In the genomic region with DNA sequence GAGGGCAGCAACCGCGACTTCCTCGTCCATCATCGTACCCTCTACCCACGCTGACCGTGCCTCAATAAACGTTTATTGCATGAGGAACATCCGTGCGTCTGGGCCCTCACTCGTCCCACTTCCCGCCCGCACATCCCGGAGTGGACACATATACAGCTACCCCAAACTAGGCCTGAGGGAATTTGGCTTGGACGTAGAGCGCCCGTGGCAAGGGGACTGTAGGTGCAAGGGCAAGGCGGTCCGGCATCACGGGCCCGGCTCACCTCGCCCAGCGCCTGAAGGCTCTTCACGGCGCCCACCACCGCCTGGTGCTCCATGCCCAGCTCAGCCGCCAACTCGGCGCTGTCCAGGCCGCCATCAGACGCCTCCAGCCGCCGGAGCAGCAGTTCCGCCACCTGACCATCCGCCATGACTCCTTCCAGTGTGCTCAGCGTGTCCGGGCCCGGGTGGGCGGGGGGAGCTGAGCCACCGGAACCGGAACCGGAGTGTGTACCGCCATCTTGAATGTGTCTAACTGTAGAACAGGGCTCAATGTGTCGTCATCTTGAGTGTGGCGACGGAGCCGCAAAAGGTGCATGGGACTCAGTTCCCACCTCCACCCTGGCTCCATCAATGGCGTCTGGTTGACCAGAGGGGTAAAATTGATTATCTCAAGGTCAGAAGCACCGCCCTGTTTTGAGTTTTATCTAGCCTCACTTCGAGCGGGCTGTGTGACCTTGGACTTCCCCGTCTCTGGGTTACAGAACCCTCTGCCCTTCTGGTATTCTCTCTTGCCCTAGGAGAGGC, we compare ENCODE assay signal across 1 cellular context.
A peak's percentile ranks its signal among the peaks of the same experiment; 100 is the strongest.
TF ChIP-seq lines count a peak whose summit lies in the region.

A gene (minus strand): TSS at position 425 of the 786 bp plus-strand sequence. CDS start 15 bp downstream, at position 410.

TF ChIP-seq in K562, 482 proteins besides CTCF, POLR2A, EP300 and RAD21 (continued from another document and continues in another):
- TF ChIP-seq MCM2 (IDR thresholded peaks at IDR 0.05; ENCODE audit: low read depth) (no peak), MCM3 (IDR thresholded peaks at IDR 0.05) (no peak), ZNF551 (CRISPR knock-in tag; IDR thresholded peaks at IDR 0.05) (no peak), ZNF121 (CRISPR knock-in tag; conservative IDR thresholded peaks at IDR 0.05) (no peak), ASH1L (IDR thresholded peaks at IDR 0.05; ENCODE audit: borderline replicate concordance, low read depth, partially characterized antibody) (no peak), ETV6 (IDR thresholded peaks at IDR 0.05; ENCODE audit: borderline replicate concordance in 1 of 2, low read depth in 2 of 2, low read length in 1 of 2) (no peak), ETV6 (CRISPR knock-in tag; IDR thresholded peaks at IDR 0.05; ENCODE audit: borderline replicate concordance) (no peak), CBX8 (IDR thresholded peaks at IDR 0.05; ENCODE audit: borderline replicate concordance, extremely low read depth, low read depth, low read length, poor library complexity, severe bottlenecking) (no peak), PHB2 (IDR thresholded peaks at IDR 0.05; ENCODE audit: low read depth) (no peak), MEIS2 (IDR thresholded peaks at IDR 0.05; ENCODE audit: partially characterized antibody) (no peak), NEUROD1 (IDR thresholded peaks at IDR 0.05; ENCODE audit: borderline replicate concordance, low read depth, low read length, partially characterized antibody) (peak; percentile 30), RBM25 (IDR thresholded peaks at IDR 0.05; ENCODE audit: low read depth, low read length, severe bottlenecking) (no peak), ZNF695 (CRISPR knock-in tag; IDR thresholded peaks at IDR 0.05) (no peak), TSC22D4 (tag; IDR thresholded peaks at IDR 0.05) (no peak), HDAC6 (IDR thresholded peaks at IDR 0.05; ENCODE audit: low read depth, low read length) (no peak), MXI1 (IDR thresholded peaks at IDR 0.05; ENCODE audit: low read depth, low read length) (peak; percentile 87), ZKSCAN3 (CRISPR knock-in tag; IDR thresholded peaks at IDR 0.05) (no peak), NFIC (IDR thresholded peaks at IDR 0.05) (no peak), PHF8 (IDR thresholded peaks at IDR 0.05; ENCODE audit: borderline replicate concordance, low read length) (peak; percentile 98; the same call in 1 of the 2 replicates), MEF2A (IDR thresholded peaks at IDR 0.05; ENCODE audit: control insufficient read depth, low read depth, low read length) (no peak), CHCHD3 (CRISPR knock-in tag; IDR thresholded peaks at IDR 0.05) (no peak), BCL6 (CRISPR knock-in tag; IDR thresholded peaks at IDR 0.05) (no peak), ZNF212 (CRISPR knock-in tag; IDR thresholded peaks at IDR 0.05) (no peak), STAT5A (IDR thresholded peaks at IDR 0.05; ENCODE audit: borderline replicate concordance, low read length) (no peak), ZNF23 (CRISPR knock-in tag; IDR thresholded peaks at IDR 0.05) (no peak), DDX20 (tag; IDR thresholded peaks at IDR 0.05; ENCODE audit: low read depth) (no peak), NR3C1 (CRISPR knock-in tag; IDR thresholded peaks at IDR 0.05) (no peak), MAZ (CRISPR knock-in tag; conservative IDR thresholded peaks at IDR 0.05 in 1 of 2, IDR thresholded peaks at IDR 0.05 in 1 of 2) (peak; percentile 68 to 82; a peak in 3 of 4 replicates), RFX1 (IDR thresholded peaks at IDR 0.05) (no peak), IFI16 (CRISPR knock-in tag; IDR thresholded peaks at IDR 0.05) (no peak), XRCC5 (IDR thresholded peaks at IDR 0.05; ENCODE audit: low read depth, low read length) (no peak), PTRF (tag; IDR thresholded peaks at IDR 0.05) (no peak), ZNF239 (CRISPR knock-in tag; IDR thresholded peaks at IDR 0.05) (no peak), BRF1 (IDR thresholded peaks at IDR 0.05; ENCODE audit: borderline replicate concordance, extremely low read depth, insufficient read length) (no peak), MBD2 (IDR thresholded peaks at IDR 0.05; ENCODE audit: borderline replicate concordance, low read depth) (peak; percentile 70; the same call in 1 of the 2 replicates), ELF2 (CRISPR knock-in tag; IDR thresholded peaks at IDR 0.05) (0 out of 2 replicates have a peak, but pooled peaks have one; percentile 14), ZNF232 (CRISPR knock-in tag; IDR thresholded peaks at IDR 0.05) (0 out of 2 replicates have a peak, but pooled peaks have one; percentile 54), RB1 (IDR thresholded peaks at IDR 0.05; ENCODE audit: low read depth) (peak; percentile 74; the same call in 1 of the 2 replicates), FOXK1 (CRISPR knock-in tag; IDR thresholded peaks at IDR 0.05; ENCODE audit: borderline replicate concordance) (peak; percentile 8; the same call in 1 of the 2 replicates)
- TF ChIP-seq, protein P1, sequence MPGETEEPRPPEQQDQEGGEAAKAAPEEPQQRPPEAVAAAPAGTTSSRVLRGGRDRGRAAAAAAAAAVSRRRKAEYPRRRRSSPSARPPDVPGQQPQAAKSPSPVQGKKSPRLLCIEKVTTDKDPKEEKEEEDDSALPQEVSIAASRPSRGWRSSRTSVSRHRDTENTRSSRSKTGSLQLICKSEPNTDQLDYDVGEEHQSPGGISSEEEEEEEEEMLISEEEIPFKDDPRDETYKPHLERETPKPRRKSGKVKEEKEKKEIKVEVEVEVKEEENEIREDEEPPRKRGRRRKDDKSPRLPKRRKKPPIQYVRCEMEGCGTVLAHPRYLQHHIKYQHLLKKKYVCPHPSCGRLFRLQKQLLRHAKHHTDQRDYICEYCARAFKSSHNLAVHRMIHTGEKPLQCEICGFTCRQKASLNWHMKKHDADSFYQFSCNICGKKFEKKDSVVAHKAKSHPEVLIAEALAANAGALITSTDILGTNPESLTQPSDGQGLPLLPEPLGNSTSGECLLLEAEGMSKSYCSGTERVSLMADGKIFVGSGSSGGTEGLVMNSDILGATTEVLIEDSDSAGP (CRISPR knock-in tag; IDR thresholded peaks at IDR 0.05), result 0 out of 2 replicates have a peak, but pooled peaks have one; percentile 36
- TF ChIP-seq, protein P2, sequence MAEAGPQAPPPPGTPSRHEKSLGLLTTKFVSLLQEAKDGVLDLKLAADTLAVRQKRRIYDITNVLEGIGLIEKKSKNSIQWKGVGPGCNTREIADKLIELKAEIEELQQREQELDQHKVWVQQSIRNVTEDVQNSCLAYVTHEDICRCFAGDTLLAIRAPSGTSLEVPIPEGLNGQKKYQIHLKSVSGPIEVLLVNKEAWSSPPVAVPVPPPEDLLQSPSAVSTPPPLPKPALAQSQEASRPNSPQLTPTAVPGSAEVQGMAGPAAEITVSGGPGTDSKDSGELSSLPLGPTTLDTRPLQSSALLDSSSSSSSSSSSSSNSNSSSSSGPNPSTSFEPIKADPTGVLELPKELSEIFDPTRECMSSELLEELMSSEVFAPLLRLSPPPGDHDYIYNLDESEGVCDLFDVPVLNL (CRISPR knock-in tag; IDR thresholded peaks at IDR 0.05; ENCODE audit: low read depth), result peak; percentile 22; the same call in 1 of the 2 replicates
- TF ChIP-seq, protein P3, sequence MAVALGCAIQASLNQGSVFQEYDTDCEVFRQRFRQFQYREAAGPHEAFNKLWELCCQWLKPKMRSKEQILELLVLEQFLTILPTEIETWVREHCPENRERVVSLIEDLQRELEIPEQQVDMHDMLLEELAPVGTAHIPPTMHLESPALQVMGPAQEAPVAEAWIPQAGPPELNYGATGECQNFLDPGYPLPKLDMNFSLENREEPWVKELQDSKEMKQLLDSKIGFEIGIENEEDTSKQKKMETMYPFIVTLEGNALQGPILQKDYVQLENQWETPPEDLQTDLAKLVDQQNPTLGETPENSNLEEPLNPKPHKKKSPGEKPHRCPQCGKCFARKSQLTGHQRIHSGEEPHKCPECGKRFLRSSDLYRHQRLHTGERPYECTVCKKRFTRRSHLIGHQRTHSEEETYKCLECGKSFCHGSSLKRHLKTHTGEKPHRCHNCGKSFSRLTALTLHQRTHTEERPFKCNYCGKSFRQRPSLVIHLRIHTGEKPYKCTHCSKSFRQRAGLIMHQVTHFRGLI (CRISPR knock-in tag; IDR thresholded peaks at IDR 0.05), result no peak
- TF ChIP-seq, protein P4, sequence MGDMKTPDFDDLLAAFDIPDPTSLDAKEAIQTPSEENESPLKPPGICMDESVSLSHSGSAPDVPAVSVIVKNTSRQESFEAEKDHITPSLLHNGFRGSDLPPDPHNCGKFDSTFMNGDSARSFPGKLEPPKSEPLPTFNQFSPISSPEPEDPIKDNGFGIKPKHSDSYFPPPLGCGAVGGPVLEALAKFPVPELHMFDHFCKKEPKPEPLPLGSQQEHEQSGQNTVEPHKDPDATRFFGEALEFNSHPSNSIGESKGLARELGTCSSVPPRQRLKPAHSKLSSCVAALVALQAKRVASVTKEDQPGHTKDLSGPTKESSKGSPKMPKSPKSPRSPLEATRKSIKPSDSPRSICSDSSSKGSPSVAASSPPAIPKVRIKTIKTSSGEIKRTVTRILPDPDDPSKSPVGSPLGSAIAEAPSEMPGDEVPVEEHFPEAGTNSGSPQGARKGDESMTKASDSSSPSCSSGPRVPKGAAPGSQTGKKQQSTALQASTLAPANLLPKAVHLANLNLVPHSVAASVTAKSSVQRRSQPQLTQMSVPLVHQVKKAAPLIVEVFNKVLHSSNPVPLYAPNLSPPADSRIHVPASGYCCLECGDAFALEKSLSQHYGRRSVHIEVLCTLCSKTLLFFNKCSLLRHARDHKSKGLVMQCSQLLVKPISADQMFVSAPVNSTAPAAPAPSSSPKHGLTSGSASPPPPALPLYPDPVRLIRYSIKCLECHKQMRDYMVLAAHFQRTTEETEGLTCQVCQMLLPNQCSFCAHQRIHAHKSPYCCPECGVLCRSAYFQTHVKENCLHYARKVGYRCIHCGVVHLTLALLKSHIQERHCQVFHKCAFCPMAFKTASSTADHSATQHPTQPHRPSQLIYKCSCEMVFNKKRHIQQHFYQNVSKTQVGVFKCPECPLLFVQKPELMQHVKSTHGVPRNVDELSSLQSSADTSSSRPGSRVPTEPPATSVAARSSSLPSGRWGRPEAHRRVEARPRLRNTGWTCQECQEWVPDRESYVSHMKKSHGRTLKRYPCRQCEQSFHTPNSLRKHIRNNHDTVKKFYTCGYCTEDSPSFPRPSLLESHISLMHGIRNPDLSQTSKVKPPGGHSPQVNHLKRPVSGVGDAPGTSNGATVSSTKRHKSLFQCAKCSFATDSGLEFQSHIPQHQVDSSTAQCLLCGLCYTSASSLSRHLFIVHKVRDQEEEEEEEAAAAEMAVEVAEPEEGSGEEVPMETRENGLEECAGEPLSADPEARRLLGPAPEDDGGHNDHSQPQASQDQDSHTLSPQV (IDR thresholded peaks at IDR 0.05), result no peak
- TF ChIP-seq, protein P5, sequence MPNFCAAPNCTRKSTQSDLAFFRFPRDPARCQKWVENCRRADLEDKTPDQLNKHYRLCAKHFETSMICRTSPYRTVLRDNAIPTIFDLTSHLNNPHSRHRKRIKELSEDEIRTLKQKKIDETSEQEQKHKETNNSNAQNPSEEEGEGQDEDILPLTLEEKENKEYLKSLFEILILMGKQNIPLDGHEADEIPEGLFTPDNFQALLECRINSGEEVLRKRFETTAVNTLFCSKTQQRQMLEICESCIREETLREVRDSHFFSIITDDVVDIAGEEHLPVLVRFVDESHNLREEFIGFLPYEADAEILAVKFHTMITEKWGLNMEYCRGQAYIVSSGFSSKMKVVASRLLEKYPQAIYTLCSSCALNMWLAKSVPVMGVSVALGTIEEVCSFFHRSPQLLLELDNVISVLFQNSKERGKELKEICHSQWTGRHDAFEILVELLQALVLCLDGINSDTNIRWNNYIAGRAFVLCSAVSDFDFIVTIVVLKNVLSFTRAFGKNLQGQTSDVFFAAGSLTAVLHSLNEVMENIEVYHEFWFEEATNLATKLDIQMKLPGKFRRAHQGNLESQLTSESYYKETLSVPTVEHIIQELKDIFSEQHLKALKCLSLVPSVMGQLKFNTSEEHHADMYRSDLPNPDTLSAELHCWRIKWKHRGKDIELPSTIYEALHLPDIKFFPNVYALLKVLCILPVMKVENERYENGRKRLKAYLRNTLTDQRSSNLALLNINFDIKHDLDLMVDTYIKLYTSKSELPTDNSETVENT (CRISPR knock-in tag; IDR thresholded peaks at IDR 0.05), result 0 out of 2 replicates have a peak, but pooled peaks have one; percentile 6
- TF ChIP-seq, protein P6, sequence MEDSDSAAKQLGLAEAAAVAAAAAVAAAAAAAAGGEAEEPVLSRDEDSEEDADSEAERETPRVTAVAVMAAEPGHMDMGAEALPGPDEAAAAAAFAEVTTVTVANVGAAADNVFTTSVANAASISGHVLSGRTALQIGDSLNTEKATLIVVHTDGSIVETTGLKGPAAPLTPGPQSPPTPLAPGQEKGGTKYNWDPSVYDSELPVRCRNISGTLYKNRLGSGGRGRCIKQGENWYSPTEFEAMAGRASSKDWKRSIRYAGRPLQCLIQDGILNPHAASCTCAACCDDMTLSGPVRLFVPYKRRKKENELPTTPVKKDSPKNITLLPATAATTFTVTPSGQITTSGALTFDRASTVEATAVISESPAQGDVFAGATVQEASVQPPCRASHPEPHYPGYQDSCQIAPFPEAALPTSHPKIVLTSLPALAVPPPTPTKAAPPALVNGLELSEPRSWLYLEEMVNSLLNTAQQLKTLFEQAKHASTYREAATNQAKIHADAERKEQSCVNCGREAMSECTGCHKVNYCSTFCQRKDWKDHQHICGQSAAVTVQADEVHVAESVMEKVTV (CRISPR knock-in tag; IDR thresholded peaks at IDR 0.05), result no peak
- TF ChIP-seq, protein P7, sequence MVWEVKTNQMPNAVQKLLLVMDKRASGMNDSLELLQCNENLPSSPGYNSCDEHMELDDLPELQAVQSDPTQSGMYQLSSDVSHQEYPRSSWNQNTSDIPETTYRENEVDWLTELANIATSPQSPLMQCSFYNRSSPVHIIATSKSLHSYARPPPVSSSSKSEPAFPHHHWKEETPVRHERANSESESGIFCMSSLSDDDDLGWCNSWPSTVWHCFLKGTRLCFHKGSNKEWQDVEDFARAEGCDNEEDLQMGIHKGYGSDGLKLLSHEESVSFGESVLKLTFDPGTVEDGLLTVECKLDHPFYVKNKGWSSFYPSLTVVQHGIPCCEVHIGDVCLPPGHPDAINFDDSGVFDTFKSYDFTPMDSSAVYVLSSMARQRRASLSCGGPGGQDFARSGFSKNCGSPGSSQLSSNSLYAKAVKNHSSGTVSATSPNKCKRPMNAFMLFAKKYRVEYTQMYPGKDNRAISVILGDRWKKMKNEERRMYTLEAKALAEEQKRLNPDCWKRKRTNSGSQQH (CRISPR knock-in tag; IDR thresholded peaks at IDR 0.05), result no peak
- TF ChIP-seq, protein P8, sequence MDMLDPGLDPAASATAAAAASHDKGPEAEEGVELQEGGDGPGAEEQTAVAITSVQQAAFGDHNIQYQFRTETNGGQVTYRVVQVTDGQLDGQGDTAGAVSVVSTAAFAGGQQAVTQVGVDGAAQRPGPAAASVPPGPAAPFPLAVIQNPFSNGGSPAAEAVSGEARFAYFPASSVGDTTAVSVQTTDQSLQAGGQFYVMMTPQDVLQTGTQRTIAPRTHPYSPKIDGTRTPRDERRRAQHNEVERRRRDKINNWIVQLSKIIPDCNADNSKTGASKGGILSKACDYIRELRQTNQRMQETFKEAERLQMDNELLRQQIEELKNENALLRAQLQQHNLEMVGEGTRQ (CRISPR knock-in tag; IDR thresholded peaks at IDR 0.05), result peak; percentile 47; the same call in 1 of the 2 replicates
- TF ChIP-seq, protein P9, sequence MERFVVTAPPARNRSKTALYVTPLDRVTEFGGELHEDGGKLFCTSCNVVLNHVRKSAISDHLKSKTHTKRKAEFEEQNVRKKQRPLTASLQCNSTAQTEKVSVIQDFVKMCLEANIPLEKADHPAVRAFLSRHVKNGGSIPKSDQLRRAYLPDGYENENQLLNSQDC (CRISPR knock-in tag; IDR thresholded peaks at IDR 0.05), result 0 out of 2 replicates have a peak, but pooled peaks have one; percentile 15
